In the genomic region with DNA sequence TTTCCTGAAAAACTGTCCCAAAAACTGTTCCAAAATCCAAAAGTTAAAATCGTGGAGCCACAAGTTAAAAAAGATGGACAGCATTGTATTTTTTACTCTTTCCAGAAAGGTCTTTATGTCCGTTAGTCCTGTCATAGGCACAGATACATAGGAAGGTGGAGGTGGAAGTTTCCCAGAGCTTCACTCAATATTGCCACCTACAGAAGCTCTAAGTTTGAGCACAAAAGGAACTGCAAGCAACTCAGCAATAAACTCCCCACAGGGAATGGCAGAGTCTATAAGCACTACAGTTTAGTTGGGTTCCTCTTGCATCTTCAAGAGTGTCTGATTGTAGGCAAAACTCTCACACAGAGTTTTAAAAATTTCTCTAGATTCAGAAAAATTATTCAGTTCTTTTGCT, we compare ENCODE assay signal across 23 cellular contexts. TPM values are rescaled to one million over a fixed set of nuclear protein-coding genes. Genes with fewer than 3 reads are reported as not detected.
"Had no signal": no experiment of that assay in that cellular context is flagged by ENCODE, and none has a peak within 500 bp of the region (broad histone marks: within the 10 kb centered on the region; RNA-seq: fewer than 3 reads in every experiment).

No MANE protein-coding gene starts in this region.

- H3K27ac Mint-ChIP-seq: dendritic cell treated with granulocyte-macrophage colony-stimulating factor and Interleukin-4, amounts not matched to agents 40 ng/mL and 50 ng/mL, for 4 days; effector memory CD8-positive, alpha-beta T cell; naive thymus-derived CD4-positive, alpha-beta T cell had no signal

- DNase-seq: cerebellar nuclear complex; effector memory CD8-positive, alpha-beta T cell; erythroblast; foreskin melanocyte; head of caudate nucleus; hippocampal formation; islet precursor cell; left lung; naive thymus-derived CD4-positive, alpha-beta T cell; small intestine; stimulated activated CD4-positive, alpha-beta T cell treated with anti-CD3 and anti-CD28 coated beads, Interleukin-12 subunit alpha, Interleukin-12 subunit beta, amount 100 ng/mL, for 4 hours; stimulated activated naive CD4-positive, alpha-beta T cell; stomach; trophoblast cell had no signal

- H3K4me1 ChIP-seq: left lung, right atrium auricular region, stomach had no signal

- H3K36me3 ChIP-seq: left lung, neutrophil, right atrium auricular region, stomach had no signal

- ATAC-seq: effector memory CD8-positive, alpha-beta T cell; left lung; naive thymus-derived CD4-positive, alpha-beta T cell had no signal

- H3K27me3 Mint-ChIP-seq: dendritic cell treated with granulocyte-macrophage colony-stimulating factor and Interleukin-4, amounts not matched to agents 40 ng/mL and 50 ng/mL, for 4 days; effector memory CD8-positive, alpha-beta T cell had no signal

- H3K4me3 ChIP-seq: left lung, lung, right atrium auricular region, stomach had no signal

- H3K4me1 Mint-ChIP-seq: naive thymus-derived CD4-positive, alpha-beta T cell had no signal

- H3K9me3 Mint-ChIP-seq: effector memory CD8-positive, alpha-beta T cell had no signal

- H3K27me3 ChIP-seq: left lung, neutrophil, right atrium auricular region, stomach had no signal

- H3K36me3 Mint-ChIP-seq: naive thymus-derived CD4-positive, alpha-beta T cell had no signal

- H3K4me3 Mint-ChIP-seq: dendritic cell treated with granulocyte-macrophage colony-stimulating factor and Interleukin-4, amounts not matched to agents 40 ng/mL and 50 ng/mL, for 4 days; effector memory CD8-positive, alpha-beta T cell; naive thymus-derived CD4-positive, alpha-beta T cell had no signal

- H3K27ac ChIP-seq: left lung, neutrophil, right atrium auricular region, stomach had no signal

- H3K9me3 ChIP-seq: neutrophil had no signal

RNA-seq across cellular contexts. Expression of a gene that starts 22.0 kb away (rescaled TPM):
- total RNA-seq: mesenteric fat pad; mononuclear cell; naive thymus-derived CD4-positive, alpha-beta T cell; osteoblast; pulmonary artery endothelial cell had no signal
- polyA plus RNA-seq: naive thymus-derived CD4-positive, alpha-beta T cell; neural cell; small intestine; stomach had no signal
